ENCODE assay signal across 11 cellular contexts in genomic region chr15:61327019-61327631, GRCh38.
DNase-seq lines count a peak whose midpoint lies in the region; ATAC-seq lines count a peak whose summit lies in the region.
"Had no signal": no experiment of that assay in that cellular context is flagged by ENCODE, and none has a peak within 500 bp of the region (broad histone marks: within the 10 kb centered on the region; RNA-seq: fewer than 3 reads in every experiment).

No MANE protein-coding gene starts in this region.

- DNase-seq in DMS153 (lab: John Stamatoyannopoulos, UW): peak; percentile 99
- peak; percentile 68 for DNase-seq in SHP77 treated with DMSO at 0.1 percent for 48 hours (lab: John Stamatoyannopoulos, UW)
- no peak for DNase-seq in H4 (ENCODE audit: low spot score)
- no peak for DNase-seq in activated effector memory CD4-positive, alpha-beta T cell treated with anti-CD3 and anti-CD28 coated beads, Interleukin-2, amount 50 U/mL, for 16 hours
- DNase-seq in H7: no peak

- H3K4me3 ChIP-seq in H7 (ENCODE audit: insufficient read depth, low read depth, low read length): no peak overlapping the region
- H3K4me3 ChIP-seq: body of pancreas, SJSA1, vagina had no signal

- no peaks in the 10 kb centered on the region for H3K36me3 ChIP-seq in H7 (replicated peaks; ENCODE audit: control insufficient read depth, insufficient read depth, low read length)
- H3K36me3 ChIP-seq: SJSA1, vagina had no signal

- H3K27me3 ChIP-seq in H7 (ENCODE audit: control insufficient read depth, insufficient read depth, low read length): no peaks in the 10 kb centered on the region
- H3K27me3 ChIP-seq: body of pancreas, SJSA1, vagina had no signal

- peak; percentile 85 for ATAC-seq in GM19452 (IDR thresholded peaks at IDR 0.05; ENCODE audit: unreplicated experiment)
- ATAC-seq in HG03469 (IDR thresholded peaks at IDR 0.05; ENCODE audit: unreplicated experiment): peak; percentile 31
- no peak for ATAC-seq in HG03097 (IDR thresholded peaks at IDR 0.05; ENCODE audit: low FRiP score, unreplicated experiment)
- ATAC-seq: body of pancreas had no signal

Comparison
In these comparisons a context has a peak if more than half of its experiments do, and no peak if none do; other contexts are left out.
1. DNase-seq: peak in DMS153 (single experiment) and SHP77 treated with DMSO at 0.1 percent for 48 hours (single experiment); none in H4 (single experiment), activated effector memory CD4-positive, alpha-beta T cell treated with anti-CD3 and anti-CD28 coated beads, Interleukin-2, amount 50 U/mL, for 16 hours (single experiment) and H7 (single experiment).